1 cellular context compared by ENCODE assay signal in the genomic region with DNA sequence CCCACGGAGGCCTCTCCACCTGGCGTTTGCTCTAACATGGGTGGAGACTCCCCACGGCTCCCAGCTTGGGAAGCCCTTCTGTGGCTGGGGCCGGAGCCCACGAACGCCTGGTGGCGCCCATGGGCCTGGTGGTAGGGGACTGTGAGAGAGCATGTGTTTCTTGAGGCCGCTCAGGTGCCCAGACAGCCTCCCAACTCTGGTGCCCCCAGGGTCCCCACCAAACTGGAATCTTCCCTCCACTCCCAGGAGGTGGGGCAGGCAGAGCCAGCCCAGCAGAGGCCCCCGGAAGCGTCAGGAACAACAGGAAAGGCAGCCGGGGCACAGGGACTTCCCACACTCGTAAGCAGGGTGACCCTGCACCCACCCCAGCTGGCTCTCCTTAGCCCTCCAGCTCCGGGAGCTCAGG.
TF ChIP-seq lines count a peak whose summit lies in the region.

No MANE protein-coding gene starts in this region.

TF ChIP-seq in HepG2, 621 proteins besides CTCF, POLR2A, EP300 and RAD21 (continues in another document):
- TF ChIP-seq ZSCAN31 (CRISPR knock-in tag; IDR thresholded peaks at IDR 0.05; ENCODE audit: low read depth): 0 out of 2 replicates have a peak, but pooled peaks have one; percentile 17
- TF ChIP-seq, protein P1, sequence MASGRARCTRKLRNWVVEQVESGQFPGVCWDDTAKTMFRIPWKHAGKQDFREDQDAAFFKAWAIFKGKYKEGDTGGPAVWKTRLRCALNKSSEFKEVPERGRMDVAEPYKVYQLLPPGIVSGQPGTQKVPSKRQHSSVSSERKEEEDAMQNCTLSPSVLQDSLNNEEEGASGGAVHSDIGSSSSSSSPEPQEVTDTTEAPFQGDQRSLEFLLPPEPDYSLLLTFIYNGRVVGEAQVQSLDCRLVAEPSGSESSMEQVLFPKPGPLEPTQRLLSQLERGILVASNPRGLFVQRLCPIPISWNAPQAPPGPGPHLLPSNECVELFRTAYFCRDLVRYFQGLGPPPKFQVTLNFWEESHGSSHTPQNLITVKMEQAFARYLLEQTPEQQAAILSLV (CRISPR knock-in tag; IDR thresholded peaks at IDR 0.05; ENCODE audit: borderline replicate concordance): peak; percentile 62; the same call in 1 of the 2 replicates
- peak; percentile 34; the same call in 1 of the 2 replicates for TF ChIP-seq KDM5B (CRISPR knock-in tag; IDR thresholded peaks at IDR 0.05; ENCODE audit: borderline replicate concordance)
- peak; percentile 57; the same call in 1 of the 2 replicates for TF ChIP-seq SP4 (CRISPR knock-in tag; IDR thresholded peaks at IDR 0.05)
- no peak for TF ChIP-seq PAWR (CRISPR knock-in tag; IDR thresholded peaks at IDR 0.05; ENCODE audit: borderline replicate concordance)
- TF ChIP-seq ETV5 (CRISPR knock-in tag; IDR thresholded peaks at IDR 0.05; ENCODE audit: borderline replicate concordance): peak; percentile 58; the same call in 1 of the 2 replicates
- TF ChIP-seq, protein P2, sequence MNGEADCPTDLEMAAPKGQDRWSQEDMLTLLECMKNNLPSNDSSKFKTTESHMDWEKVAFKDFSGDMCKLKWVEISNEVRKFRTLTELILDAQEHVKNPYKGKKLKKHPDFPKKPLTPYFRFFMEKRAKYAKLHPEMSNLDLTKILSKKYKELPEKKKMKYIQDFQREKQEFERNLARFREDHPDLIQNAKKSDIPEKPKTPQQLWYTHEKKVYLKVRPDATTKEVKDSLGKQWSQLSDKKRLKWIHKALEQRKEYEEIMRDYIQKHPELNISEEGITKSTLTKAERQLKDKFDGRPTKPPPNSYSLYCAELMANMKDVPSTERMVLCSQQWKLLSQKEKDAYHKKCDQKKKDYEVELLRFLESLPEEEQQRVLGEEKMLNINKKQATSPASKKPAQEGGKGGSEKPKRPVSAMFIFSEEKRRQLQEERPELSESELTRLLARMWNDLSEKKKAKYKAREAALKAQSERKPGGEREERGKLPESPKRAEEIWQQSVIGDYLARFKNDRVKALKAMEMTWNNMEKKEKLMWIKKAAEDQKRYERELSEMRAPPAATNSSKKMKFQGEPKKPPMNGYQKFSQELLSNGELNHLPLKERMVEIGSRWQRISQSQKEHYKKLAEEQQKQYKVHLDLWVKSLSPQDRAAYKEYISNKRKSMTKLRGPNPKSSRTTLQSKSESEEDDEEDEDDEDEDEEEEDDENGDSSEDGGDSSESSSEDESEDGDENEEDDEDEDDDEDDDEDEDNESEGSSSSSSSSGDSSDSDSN (CRISPR knock-in tag; IDR thresholded peaks at IDR 0.05): 0 out of 2 replicates have a peak, but pooled peaks have one; percentile 44
- TF ChIP-seq ZNF558 (CRISPR knock-in tag; IDR thresholded peaks at IDR 0.05; ENCODE audit: borderline replicate concordance): 0 out of 2 replicates have a peak, but pooled peaks have one; percentile 28
- TF ChIP-seq ZC3H13 (CRISPR knock-in tag; IDR thresholded peaks at IDR 0.05): 0 out of 2 replicates have a peak, but pooled peaks have one; percentile 33
- TF ChIP-seq ZNF180 (CRISPR knock-in tag; IDR thresholded peaks at IDR 0.05; ENCODE audit: borderline replicate concordance, low read depth): no peak
- TF ChIP-seq, protein P3, sequence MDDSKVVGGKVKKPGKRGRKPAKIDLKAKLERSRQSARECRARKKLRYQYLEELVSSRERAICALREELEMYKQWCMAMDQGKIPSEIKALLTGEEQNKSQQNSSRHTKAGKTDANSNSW (CRISPR knock-in tag; IDR thresholded peaks at IDR 0.05; ENCODE audit: borderline replicate concordance): no peak
- TF ChIP-seq ZBTB7B (CRISPR knock-in tag; IDR thresholded peaks at IDR 0.05): peak; percentile 51; the same call in 1 of the 2 replicates
- no peak for TF ChIP-seq ZNF850 (CRISPR knock-in tag; conservative IDR thresholded peaks at IDR 0.05)
- TF ChIP-seq, protein P4, sequence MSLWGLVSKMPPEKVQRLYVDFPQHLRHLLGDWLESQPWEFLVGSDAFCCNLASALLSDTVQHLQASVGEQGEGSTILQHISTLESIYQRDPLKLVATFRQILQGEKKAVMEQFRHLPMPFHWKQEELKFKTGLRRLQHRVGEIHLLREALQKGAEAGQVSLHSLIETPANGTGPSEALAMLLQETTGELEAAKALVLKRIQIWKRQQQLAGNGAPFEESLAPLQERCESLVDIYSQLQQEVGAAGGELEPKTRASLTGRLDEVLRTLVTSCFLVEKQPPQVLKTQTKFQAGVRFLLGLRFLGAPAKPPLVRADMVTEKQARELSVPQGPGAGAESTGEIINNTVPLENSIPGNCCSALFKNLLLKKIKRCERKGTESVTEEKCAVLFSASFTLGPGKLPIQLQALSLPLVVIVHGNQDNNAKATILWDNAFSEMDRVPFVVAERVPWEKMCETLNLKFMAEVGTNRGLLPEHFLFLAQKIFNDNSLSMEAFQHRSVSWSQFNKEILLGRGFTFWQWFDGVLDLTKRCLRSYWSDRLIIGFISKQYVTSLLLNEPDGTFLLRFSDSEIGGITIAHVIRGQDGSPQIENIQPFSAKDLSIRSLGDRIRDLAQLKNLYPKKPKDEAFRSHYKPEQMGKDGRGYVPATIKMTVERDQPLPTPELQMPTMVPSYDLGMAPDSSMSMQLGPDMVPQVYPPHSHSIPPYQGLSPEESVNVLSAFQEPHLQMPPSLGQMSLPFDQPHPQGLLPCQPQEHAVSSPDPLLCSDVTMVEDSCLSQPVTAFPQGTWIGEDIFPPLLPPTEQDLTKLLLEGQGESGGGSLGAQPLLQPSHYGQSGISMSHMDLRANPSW (CRISPR knock-in tag; IDR thresholded peaks at IDR 0.05; ENCODE audit: borderline replicate concordance): no peak
- peak; percentile 44; the same call in 1 of the 2 replicates for TF ChIP-seq ZBTB7A (CRISPR knock-in tag; IDR thresholded peaks at IDR 0.05)
- TF ChIP-seq, protein P5, sequence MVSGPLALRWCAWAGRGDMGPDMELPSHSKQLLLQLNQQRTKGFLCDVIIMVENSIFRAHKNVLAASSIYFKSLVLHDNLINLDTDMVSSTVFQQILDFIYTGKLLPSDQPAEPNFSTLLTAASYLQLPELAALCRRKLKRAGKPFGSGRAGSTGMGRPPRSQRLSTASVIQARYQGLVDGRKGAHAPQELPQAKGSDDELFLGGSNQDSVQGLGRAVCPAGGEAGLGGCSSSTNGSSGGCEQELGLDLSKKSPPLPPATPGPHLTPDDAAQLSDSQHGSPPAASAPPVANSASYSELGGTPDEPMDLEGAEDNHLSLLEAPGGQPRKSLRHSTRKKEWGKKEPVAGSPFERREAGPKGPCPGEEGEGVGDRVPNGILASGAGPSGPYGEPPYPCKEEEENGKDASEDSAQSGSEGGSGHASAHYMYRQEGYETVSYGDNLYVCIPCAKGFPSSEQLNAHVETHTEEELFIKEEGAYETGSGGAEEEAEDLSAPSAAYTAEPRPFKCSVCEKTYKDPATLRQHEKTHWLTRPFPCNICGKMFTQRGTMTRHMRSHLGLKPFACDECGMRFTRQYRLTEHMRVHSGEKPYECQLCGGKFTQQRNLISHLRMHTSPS (CRISPR knock-in tag; IDR thresholded peaks at IDR 0.05; ENCODE audit: low read depth): peak; percentile 52
- TF ChIP-seq ZNF296 (CRISPR knock-in tag; conservative IDR thresholded peaks at IDR 0.05): 0 out of 2 replicates have a peak, but pooled peaks have one; percentile 31
- TF ChIP-seq KAT8 (CRISPR knock-in tag; IDR thresholded peaks at IDR 0.05): 0 out of 2 replicates have a peak, but pooled peaks have one; percentile 28
- TF ChIP-seq U2AF2 (IDR thresholded peaks at IDR 0.05; ENCODE audit: low read depth, low read length): no peak
- no peak for TF ChIP-seq NCOA1 (CRISPR knock-in tag; IDR thresholded peaks at IDR 0.05)
- TF ChIP-seq, protein P6, sequence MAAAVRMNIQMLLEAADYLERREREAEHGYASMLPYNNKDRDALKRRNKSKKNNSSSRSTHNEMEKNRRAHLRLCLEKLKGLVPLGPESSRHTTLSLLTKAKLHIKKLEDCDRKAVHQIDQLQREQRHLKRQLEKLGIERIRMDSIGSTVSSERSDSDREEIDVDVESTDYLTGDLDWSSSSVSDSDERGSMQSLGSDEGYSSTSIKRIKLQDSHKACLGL (CRISPR knock-in tag; IDR thresholded peaks at IDR 0.05): 0 out of 2 replicates have a peak, but pooled peaks have one; percentile 37
- TF ChIP-seq ZFY (CRISPR knock-in tag; IDR thresholded peaks at IDR 0.05): 0 out of 2 replicates have a peak, but pooled peaks have one; percentile 30
- TF ChIP-seq STAG1 (CRISPR knock-in tag; IDR thresholded peaks at IDR 0.05): peak; percentile 51; the same call in 1 of the 2 replicates
- no peak for TF ChIP-seq RELA (CRISPR knock-in tag; IDR thresholded peaks at IDR 0.05)
- TF ChIP-seq ZNF788 (CRISPR knock-in tag; IDR thresholded peaks at IDR 0.05; ENCODE audit: borderline replicate concordance): no peak
- TF ChIP-seq KLF15 (CRISPR knock-in tag; IDR thresholded peaks at IDR 0.05; ENCODE audit: borderline replicate concordance): peak; percentile 29; the same call in 1 of the 2 replicates
- no peak for TF ChIP-seq MAZ (IDR thresholded peaks at IDR 0.05; ENCODE audit: borderline replicate concordance, low read depth, low read length)
- TF ChIP-seq MAZ (CRISPR knock-in tag; IDR thresholded peaks at IDR 0.05; ENCODE audit: low read depth): 0 out of 2 replicates have a peak, but pooled peaks have one; percentile 36
- TF ChIP-seq, protein P7, sequence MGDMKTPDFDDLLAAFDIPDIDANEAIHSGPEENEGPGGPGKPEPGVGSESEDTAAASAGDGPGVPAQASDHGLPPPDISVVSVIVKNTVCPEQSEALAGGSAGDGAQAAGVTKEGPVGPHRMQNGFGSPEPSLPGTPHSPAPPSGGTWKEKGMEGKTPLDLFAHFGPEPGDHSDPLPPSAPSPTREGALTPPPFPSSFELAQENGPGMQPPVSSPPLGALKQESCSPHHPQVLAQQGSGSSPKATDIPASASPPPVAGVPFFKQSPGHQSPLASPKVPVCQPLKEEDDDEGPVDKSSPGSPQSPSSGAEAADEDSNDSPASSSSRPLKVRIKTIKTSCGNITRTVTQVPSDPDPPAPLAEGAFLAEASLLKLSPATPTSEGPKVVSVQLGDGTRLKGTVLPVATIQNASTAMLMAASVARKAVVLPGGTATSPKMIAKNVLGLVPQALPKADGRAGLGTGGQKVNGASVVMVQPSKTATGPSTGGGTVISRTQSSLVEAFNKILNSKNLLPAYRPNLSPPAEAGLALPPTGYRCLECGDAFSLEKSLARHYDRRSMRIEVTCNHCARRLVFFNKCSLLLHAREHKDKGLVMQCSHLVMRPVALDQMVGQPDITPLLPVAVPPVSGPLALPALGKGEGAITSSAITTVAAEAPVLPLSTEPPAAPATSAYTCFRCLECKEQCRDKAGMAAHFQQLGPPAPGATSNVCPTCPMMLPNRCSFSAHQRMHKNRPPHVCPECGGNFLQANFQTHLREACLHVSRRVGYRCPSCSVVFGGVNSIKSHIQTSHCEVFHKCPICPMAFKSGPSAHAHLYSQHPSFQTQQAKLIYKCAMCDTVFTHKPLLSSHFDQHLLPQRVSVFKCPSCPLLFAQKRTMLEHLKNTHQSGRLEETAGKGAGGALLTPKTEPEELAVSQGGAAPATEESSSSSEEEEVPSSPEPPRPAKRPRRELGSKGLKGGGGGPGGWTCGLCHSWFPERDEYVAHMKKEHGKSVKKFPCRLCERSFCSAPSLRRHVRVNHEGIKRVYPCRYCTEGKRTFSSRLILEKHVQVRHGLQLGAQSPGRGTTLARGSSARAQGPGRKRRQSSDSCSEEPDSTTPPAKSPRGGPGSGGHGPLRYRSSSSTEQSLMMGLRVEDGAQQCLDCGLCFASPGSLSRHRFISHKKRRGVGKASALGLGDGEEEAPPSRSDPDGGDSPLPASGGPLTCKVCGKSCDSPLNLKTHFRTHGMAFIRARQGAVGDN (CRISPR knock-in tag; IDR thresholded peaks at IDR 0.05): peak; percentile 90
- 0 out of 2 replicates have a peak, but pooled peaks have one; percentile 25 for TF ChIP-seq NFIB (CRISPR knock-in tag; IDR thresholded peaks at IDR 0.05; ENCODE audit: borderline replicate concordance)
- peak; percentile 55 for TF ChIP-seq PHF21A (CRISPR knock-in tag; IDR thresholded peaks at IDR 0.05)
- TF ChIP-seq ZNF598 (CRISPR knock-in tag; IDR thresholded peaks at IDR 0.05; ENCODE audit: borderline replicate concordance): no peak
- peak; percentile 67; the same call in 1 of the 2 replicates for TF ChIP-seq ZNF430 (CRISPR knock-in tag; IDR thresholded peaks at IDR 0.05)
- TF ChIP-seq AKAP8 (CRISPR knock-in tag; IDR thresholded peaks at IDR 0.05): 0 out of 2 replicates have a peak, but pooled peaks have one; percentile 54
- peak; percentile 69; the same call in 1 of the 2 replicates for TF ChIP-seq ZNF891 (CRISPR knock-in tag; IDR thresholded peaks at IDR 0.05)
- peak; percentile 45 for TF ChIP-seq RBM39 (IDR thresholded peaks at IDR 0.05; ENCODE audit: low read depth, low read length, poor library complexity, severe bottlenecking)
- peak; percentile 38 for TF ChIP-seq AGO2 (optimal IDR thresholded peaks at IDR 0.05; ENCODE audit: low read depth, low read length)
- peak; percentile 34; the same call in 1 of the 2 replicates for TF ChIP-seq MTA1 (CRISPR knock-in tag; IDR thresholded peaks at IDR 0.05; ENCODE audit: borderline replicate concordance)
- TF ChIP-seq, protein P8, sequence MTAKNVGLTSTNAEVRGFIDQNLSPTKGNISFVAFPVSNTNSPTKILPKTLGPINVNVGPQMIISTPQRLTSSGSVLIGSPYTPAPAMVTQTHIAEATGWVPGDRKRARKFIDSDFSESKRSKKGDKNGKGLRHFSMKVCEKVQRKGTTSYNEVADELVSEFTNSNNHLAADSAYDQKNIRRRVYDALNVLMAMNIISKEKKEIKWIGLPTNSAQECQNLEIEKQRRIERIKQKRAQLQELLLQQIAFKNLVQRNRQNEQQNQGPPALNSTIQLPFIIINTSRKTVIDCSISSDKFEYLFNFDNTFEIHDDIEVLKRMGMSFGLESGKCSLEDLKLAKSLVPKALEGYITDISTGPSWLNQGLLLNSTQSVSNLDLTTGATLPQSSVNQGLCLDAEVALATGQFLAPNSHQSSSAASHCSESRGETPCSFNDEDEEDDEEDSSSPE (CRISPR knock-in tag; IDR thresholded peaks at IDR 0.05): 0 out of 2 replicates have a peak, but pooled peaks have one; percentile 22
- TF ChIP-seq, protein P9, sequence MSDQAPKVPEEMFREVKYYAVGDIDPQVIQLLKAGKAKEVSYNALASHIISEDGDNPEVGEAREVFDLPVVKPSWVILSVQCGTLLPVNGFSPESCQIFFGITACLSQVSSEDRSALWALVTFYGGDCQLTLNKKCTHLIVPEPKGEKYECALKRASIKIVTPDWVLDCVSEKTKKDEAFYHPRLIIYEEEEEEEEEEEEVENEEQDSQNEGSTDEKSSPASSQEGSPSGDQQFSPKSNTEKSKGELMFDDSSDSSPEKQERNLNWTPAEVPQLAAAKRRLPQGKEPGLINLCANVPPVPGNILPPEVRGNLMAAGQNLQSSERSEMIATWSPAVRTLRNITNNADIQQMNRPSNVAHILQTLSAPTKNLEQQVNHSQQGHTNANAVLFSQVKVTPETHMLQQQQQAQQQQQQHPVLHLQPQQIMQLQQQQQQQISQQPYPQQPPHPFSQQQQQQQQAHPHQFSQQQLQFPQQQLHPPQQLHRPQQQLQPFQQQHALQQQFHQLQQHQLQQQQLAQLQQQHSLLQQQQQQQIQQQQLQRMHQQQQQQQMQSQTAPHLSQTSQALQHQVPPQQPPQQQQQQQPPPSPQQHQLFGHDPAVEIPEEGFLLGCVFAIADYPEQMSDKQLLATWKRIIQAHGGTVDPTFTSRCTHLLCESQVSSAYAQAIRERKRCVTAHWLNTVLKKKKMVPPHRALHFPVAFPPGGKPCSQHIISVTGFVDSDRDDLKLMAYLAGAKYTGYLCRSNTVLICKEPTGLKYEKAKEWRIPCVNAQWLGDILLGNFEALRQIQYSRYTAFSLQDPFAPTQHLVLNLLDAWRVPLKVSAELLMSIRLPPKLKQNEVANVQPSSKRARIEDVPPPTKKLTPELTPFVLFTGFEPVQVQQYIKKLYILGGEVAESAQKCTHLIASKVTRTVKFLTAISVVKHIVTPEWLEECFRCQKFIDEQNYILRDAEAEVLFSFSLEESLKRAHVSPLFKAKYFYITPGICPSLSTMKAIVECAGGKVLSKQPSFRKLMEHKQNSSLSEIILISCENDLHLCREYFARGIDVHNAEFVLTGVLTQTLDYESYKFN (CRISPR knock-in tag; conservative IDR thresholded peaks at IDR 0.05): 0 out of 2 replicates have a peak, but pooled peaks have one; percentile 48
- peak; percentile 54; the same call in 1 of the 2 replicates for TF ChIP-seq RNF2 (conservative IDR thresholded peaks at IDR 0.05; ENCODE audit: low read depth)
